ENCODE assay signal across 19 cellular contexts in genomic region chr7:4132221-4132620, GRCh38.
DNase-seq lines count a peak whose midpoint lies in the region; ATAC-seq, FAIRE-seq and TF ChIP-seq lines count a peak whose summit lies in the region.
"Had no signal": no experiment of that assay in that cellular context is flagged by ENCODE, and none has a peak within 500 bp of the region (broad histone marks: within the 10 kb centered on the region; RNA-seq: fewer than 3 reads in every experiment).

No MANE protein-coding gene starts in this region.

- no peak overlapping the region for H2BK12ac ChIP-seq in neuronal stem cell (ENCODE audit: low read length)

- intact Hi-C loops in spleen (cut with DNase I; ENCODE audit: low total_unique reads), result no loop called here

- H3K18ac ChIP-seq in neuronal stem cell (ENCODE audit: low read length), result no peak overlapping the region

- H3K36me3 ChIP-seq in neuronal stem cell (replicated peaks in 1 of 2; ENCODE audit: control insufficient read depth in 2 of 2, insufficient read depth in 2 of 2, low read length in 2 of 2) (no peaks in the 10 kb centered on the region), spleen (peaks cover 0 to 61% (median 1%) of the 10 kb centered on the region in 6 donors), tibial nerve (peaks cover 0 to 8% (median 0%) of the 10 kb centered on the region in 3 donors)
- H3K36me3 ChIP-seq: HAP-1 had no signal

- no peak overlapping the region for H3K4ac ChIP-seq in neuronal stem cell (ENCODE audit: low read length)

- no peak overlapping the region for H2AK5ac ChIP-seq in neuronal stem cell (ENCODE audit: low read depth, low read length)

- H3K9me3 ChIP-seq in neuronal stem cell (replicated peaks in 1 of 2; ENCODE audit: control insufficient read depth in 2 of 2, insufficient read depth in 1 of 2, low read depth in 1 of 2, low read length in 2 of 2), result no peaks in the 10 kb centered on the region
- no peaks in the 10 kb centered on the region for H3K9me3 ChIP-seq in spleen
- no peaks in the 10 kb centered on the region for H3K9me3 ChIP-seq in tibial nerve
- H3K9me3 ChIP-seq: A549, Caco-2, HAP-1 had no signal

- H3K4me3 Mint-ChIP-seq in stimulated activated effector memory CD8-positive, alpha-beta T cell treated with anti-CD3 and anti-CD28 coated beads, Interleukin-12 subunit alpha, Interleukin-12 subunit beta, amount 100 ng/mL, for 72 hours, result no peak overlapping the region
- H3K4me3 Mint-ChIP-seq: CD4-positive, alpha-beta T cell had no signal

- no peak overlapping the region for H4K91ac ChIP-seq in neuronal stem cell (ENCODE audit: low read depth, low read length, poor library complexity)

- no peak for ATAC-seq in stimulated activated effector memory CD8-positive, alpha-beta T cell treated with anti-CD3 and anti-CD28 coated beads, Interleukin-12 subunit alpha, Interleukin-12 subunit beta, amount 100 ng/mL, for 72 hours
- ATAC-seq: A549, HepG2 had no signal

- H3K4me2 ChIP-seq in neuronal stem cell (ENCODE audit: insufficient read depth, low read length, poor library complexity, severe bottlenecking), result no peak overlapping the region
- H3K4me2 ChIP-seq: A549 had no signal

- peak overlapping the region; percentile 23 for H3K23ac ChIP-seq in neuronal stem cell (ENCODE audit: low read depth, low read length, poor library complexity)

- TF ChIP-seq POLR2A in spleen (IDR thresholded peaks at IDR 0.05), result no peak
- no peak for TF ChIP-seq POLR2A in tibial nerve (IDR thresholded peaks at IDR 0.05)

- no peak overlapping the region for H3K9ac ChIP-seq in neuronal stem cell (ENCODE audit: low read depth, low read length, poor library complexity)
- H3K9ac ChIP-seq: GM23248 had no signal

- H2AFZ ChIP-seq in neuronal stem cell (ENCODE audit: low read length), result no peak overlapping the region
- H2AFZ ChIP-seq: GM23248 had no signal

- FAIRE-seq in frontal cortex (lab: Jason Lieb, UNC), result no peak
- FAIRE-seq: A549, D721Med, G401.6, GM12891, HepG2 had no signal

- no peak overlapping the region for H2BK15ac ChIP-seq in neuronal stem cell (ENCODE audit: low read length)

- H3K27ac ChIP-seq in neuronal stem cell (replicated peaks; ENCODE audit: low read length) (no peak overlapping the region), spleen (no peak overlapping the region), tibial nerve (no peak overlapping the region)
- H3K27ac ChIP-seq: 22Rv1, A549, C4-2B, GM23248 had no signal

- no peak overlapping the region for H4K8ac ChIP-seq in neuronal stem cell (ENCODE audit: low read depth, low read length)

- H3K27me3 ChIP-seq in neuronal stem cell (ENCODE audit: control insufficient read depth in 3 of 3, insufficient read depth in 3 of 3, low read depth in 1 of 3, low read length in 3 of 3), result no peaks in the 10 kb centered on the region
- H3K27me3 ChIP-seq in spleen (replicated peaks in 1 of 7), result no peaks in the 10 kb centered on the region
- H3K27me3 ChIP-seq in tibial nerve, result no peaks in the 10 kb centered on the region

- no peak overlapping the region for H3K27ac Mint-ChIP-seq in stimulated activated effector memory CD8-positive, alpha-beta T cell treated with anti-CD3 and anti-CD28 coated beads, Interleukin-12 subunit alpha, Interleukin-12 subunit beta, amount 100 ng/mL, for 72 hours
- H3K27ac Mint-ChIP-seq: CD4-positive, alpha-beta T cell had no signal

- no peak overlapping the region for H2BK5ac ChIP-seq in neuronal stem cell (ENCODE audit: low read length)

- no peaks in the 10 kb centered on the region for H3K36me3 Mint-ChIP-seq in stimulated activated effector memory CD8-positive, alpha-beta T cell treated with anti-CD3 and anti-CD28 coated beads, Interleukin-12 subunit alpha, Interleukin-12 subunit beta, amount 100 ng/mL, for 72 hours

- no CpG with 5 or more reads among the region's 14 CpGs for WGBS in neuronal stem cell (ENCODE audit: extremely low coverage in 2 of 2, insufficient read length in 2 of 2, insufficient replicate concordance in 1 of 2), 2 donors
- 88 to 97% (median 92%) methylated on average over 10 to 14 of the region's 14 CpGs for WGBS in spleen, 5 donors
- WGBS in tibial nerve, 2 donors, result 85 to 91% methylated on average over 13 to 14 of the region's 14 CpGs

- no peaks in the 10 kb centered on the region for H3K79me1 ChIP-seq in neuronal stem cell (ENCODE audit: low read depth, low read length)

- no peak overlapping the region for H2BK120ac ChIP-seq in neuronal stem cell (ENCODE audit: low read depth, low read length)

- TF ChIP-seq EP300 in tibial nerve (IDR thresholded peaks at IDR 0.05), result no peak

- H3K4me3 ChIP-seq in neuronal stem cell (ENCODE audit: low read length in 2 of 2), result no peak overlapping the region
- no peak overlapping the region for H3K4me3 ChIP-seq in spleen
- no peak overlapping the region for H3K4me3 ChIP-seq in tibial nerve
- H3K4me3 ChIP-seq: A549, GM23248, HAP-1 had no signal

- H3K9me3 Mint-ChIP-seq in stimulated activated effector memory CD8-positive, alpha-beta T cell treated with anti-CD3 and anti-CD28 coated beads, Interleukin-12 subunit alpha, Interleukin-12 subunit beta, amount 100 ng/mL, for 72 hours, result no peaks in the 10 kb centered on the region
- H3K9me3 Mint-ChIP-seq: CD4-positive, alpha-beta T cell had no signal

- H3K4me1 Mint-ChIP-seq in stimulated activated effector memory CD8-positive, alpha-beta T cell treated with anti-CD3 and anti-CD28 coated beads, Interleukin-12 subunit alpha, Interleukin-12 subunit beta, amount 100 ng/mL, for 72 hours, result no peaks in the 10 kb centered on the region

- DNase-seq in activated effector memory CD4-positive, alpha-beta T cell treated with anti-CD3 and anti-CD28 coated beads, Interleukin-2, amount 50 U/mL, for 16 hours, result peak; percentile 45
- DNase-seq in activated effector memory CD4-positive, alpha-beta T cell treated with Interleukin-2 at 50 U/mL for 16 hours, result no peak
- DNase-seq in neuronal stem cell (ENCODE audit: low spot score) (no peak), spleen (peak; percentile 58), tibial nerve (ENCODE audit: low spot score in 2 of 2) (no peak), frontal cortex (ENCODE audit: low spot score in 2 of 2) (no peak)
- no peak for DNase-seq in stimulated activated effector memory CD8-positive, alpha-beta T cell treated with anti-CD3 and anti-CD28 coated beads, Interleukin-12 subunit alpha, Interleukin-12 subunit beta, amount 100 ng/mL, for 72 hours (ENCODE audit: low spot score in 2 of 2)
- DNase-seq: AML-193, Caco-2, GM23248 had no signal

- no peak for TF ChIP-seq CTCF in spleen (IDR thresholded peaks at IDR 0.05 in 8 of 11, conservative IDR thresholded peaks at IDR 0.05 in 3 of 11)
- no peak for TF ChIP-seq CTCF in tibial nerve (IDR thresholded peaks at IDR 0.05)

- H3K14ac ChIP-seq in neuronal stem cell (ENCODE audit: low read length), result no peak overlapping the region

- peaks cover 6 to 13% of the 10 kb centered on the region in 2 donors for H3K4me1 ChIP-seq in neuronal stem cell (ENCODE audit: control insufficient read depth in 2 of 2, insufficient read depth in 1 of 2, low read depth in 1 of 2, low read length in 2 of 2)
- peaks cover 0 to 3% (median 0%) of the 10 kb centered on the region in 6 donors for H3K4me1 ChIP-seq in spleen
- H3K4me1 ChIP-seq in tibial nerve, result peaks cover 0 to 12% (median 0%) of the 10 kb centered on the region in 4 donors
- H3K4me1 ChIP-seq: A549, HAP-1 had no signal

Comparison
In these comparisons a context has a peak if more than half of its experiments do, and no peak if none do; other contexts are left out.
1. DNase-seq: peak in activated effector memory CD4-positive, alpha-beta T cell treated with anti-CD3 and anti-CD28 coated beads, Interleukin-2, amount 50 U/mL, for 16 hours (single experiment) and spleen (single experiment); none in activated effector memory CD4-positive, alpha-beta T cell treated with Interleukin-2 at 50 U/mL for 16 hours (single experiment), neuronal stem cell (single experiment), tibial nerve (0 of 2), frontal cortex (0 of 2) and stimulated activated effector memory CD8-positive, alpha-beta T cell treated with anti-CD3 and anti-CD28 coated beads, Interleukin-12 subunit alpha, Interleukin-12 subunit beta, amount 100 ng/mL, for 72 hours (0 of 2).